1 cellular context compared by ENCODE assay signal in genomic region chr22:38034884-38035529, GRCh38.
TF ChIP-seq lines count a peak whose summit lies in the region.

No MANE protein-coding gene starts in this region.

TF ChIP-seq in endothelial cell of umbilical vein, 7 proteins besides CTCF, POLR2A, EP300 and RAD21 (continued from another document):
- TF ChIP-seq GATA2 (IDR thresholded peaks at IDR 0.05; ENCODE audit: insufficient read depth, insufficient read length, low read depth, low read length) (no peak), FOS (IDR thresholded peaks at IDR 0.05; ENCODE audit: borderline replicate concordance, insufficient read depth, low read length) (no peak), MAX (IDR thresholded peaks at IDR 0.05; ENCODE audit: insufficient read depth, insufficient read length) (no peak)
